ENCODE assay signal across 20 cellular contexts in genomic region chr16:81545470-81546175, GRCh38.
A peak's percentile ranks its signal among the peaks of the same experiment; 100 is the strongest.
DNase-seq lines count a peak whose midpoint lies in the region; ATAC-seq and TF ChIP-seq lines count a peak whose summit lies in the region.
"Had no signal": no experiment of that assay in that cellular context is flagged by ENCODE, and none has a peak within 500 bp of the region (broad histone marks: within the 10 kb centered on the region; RNA-seq: fewer than 3 reads in every experiment).

No MANE protein-coding gene starts in this region.

- no peak overlapping the region for H2BK12ac ChIP-seq in neuronal stem cell (ENCODE audit: low read length)

- WGBS in neuronal stem cell (ENCODE audit: extremely low coverage in 2 of 2, insufficient read length in 2 of 2, insufficient replicate concordance in 1 of 2), 2 donors: no CpG with 5 or more reads among the region's 24 CpGs

- no peak overlapping the region for H3K23ac ChIP-seq in neuronal stem cell (ENCODE audit: low read depth, low read length, poor library complexity)

- peaks cover 34% of the 10 kb centered on the region for H3K4me1 Mint-ChIP-seq in activated CD8-positive, alpha-beta T cell treated with anti-CD3 and anti-CD28 coated beads for 36 hours (ENCODE audit: low read depth)
- peaks cover 41% of the 10 kb centered on the region for H3K4me1 Mint-ChIP-seq in activated CD8-positive, alpha-beta T cell treated with anti-CD3 and anti-CD28 coated beads, Interleukin-2, amount 10 ng/mL, durations not matched to agents 7 days and 5 days (ENCODE audit: low read depth)
- peaks cover 59 to 66% of the 10 kb centered on the region in 2 donors for H3K4me1 Mint-ChIP-seq in effector memory CD8-positive, alpha-beta T cell (ENCODE audit: low read depth in 2 of 2)

- H3K27me3 ChIP-seq in H7 (ENCODE audit: control insufficient read depth, insufficient read depth, low read length) (no peaks in the 10 kb centered on the region), neuronal stem cell (ENCODE audit: control insufficient read depth in 3 of 3, insufficient read depth in 3 of 3, low read depth in 1 of 3, low read length in 3 of 3) (no peaks in the 10 kb centered on the region)
- H3K27me3 ChIP-seq: BE2C, gastrocnemius medialis, MG63, SJCRH30 had no signal

- H3K9ac ChIP-seq in neuronal stem cell (ENCODE audit: low read depth, low read length, poor library complexity): no peak overlapping the region

- peak overlapping the region; percentile 8 for H2BK5ac ChIP-seq in neuronal stem cell (ENCODE audit: low read length)

- H3K79me1 ChIP-seq in neuronal stem cell (ENCODE audit: low read depth, low read length): peaks cover 12% of the 10 kb centered on the region

- no peak for ATAC-seq in activated CD8-positive, alpha-beta T cell treated with anti-CD3 and anti-CD28 coated beads for 36 hours
- ATAC-seq in activated CD8-positive, alpha-beta T cell treated with anti-CD3 and anti-CD28 coated beads, Interleukin-2, amount 10 ng/mL, durations not matched to agents 7 days and 5 days: no peak
- peak; percentile 83 for ATAC-seq in effector memory CD8-positive, alpha-beta T cell (replicated peaks)
- ATAC-seq: gastrocnemius medialis; naive thymus-derived CD4-positive, alpha-beta T cell; Panc1 had no signal

- H3K27ac ChIP-seq in neuronal stem cell (replicated peaks; ENCODE audit: low read length): no peak overlapping the region
- H3K27ac ChIP-seq: gastrocnemius medialis, SJCRH30, skin epidermis had no signal

- no peak overlapping the region for H4K8ac ChIP-seq in neuronal stem cell (ENCODE audit: low read depth, low read length)

- H3K9me3 ChIP-seq in neuronal stem cell (replicated peaks in 1 of 2; ENCODE audit: control insufficient read depth in 2 of 2, insufficient read depth in 1 of 2, low read depth in 1 of 2, low read length in 2 of 2): no peaks in the 10 kb centered on the region
- H3K9me3 ChIP-seq: BE2C, gastrocnemius medialis, MG63, SJCRH30 had no signal

- no peak overlapping the region for H3K4me2 ChIP-seq in neuronal stem cell (ENCODE audit: insufficient read depth, low read length, poor library complexity, severe bottlenecking)

- H2BK120ac ChIP-seq in neuronal stem cell (ENCODE audit: low read depth, low read length): no peak overlapping the region

- POLR2A ChIA-PET in activated CD8-positive, alpha-beta T cell treated with anti-CD3 and anti-CD28 coated beads for 36 hours (lab: Charles Lee): no interaction called here
- POLR2A ChIA-PET in activated CD8-positive, alpha-beta T cell treated with anti-CD3 and anti-CD28 coated beads, Interleukin-2, amount 10 ng/mL, durations not matched to agents 7 days and 5 days (lab: Charles Lee): no interaction called here

- peaks cover 14 to 17% of the 10 kb centered on the region in 2 donors for H3K4me1 ChIP-seq in neuronal stem cell (ENCODE audit: control insufficient read depth in 2 of 2, insufficient read depth in 1 of 2, low read depth in 1 of 2, low read length in 2 of 2)
- H3K4me1 ChIP-seq: BE2C, gastrocnemius medialis, SJCRH30 had no signal

- H3K36me3 Mint-ChIP-seq in activated CD8-positive, alpha-beta T cell treated with anti-CD3 and anti-CD28 coated beads for 36 hours (ENCODE audit: low read depth): no peaks in the 10 kb centered on the region
- peaks cover 3% of the 10 kb centered on the region for H3K36me3 Mint-ChIP-seq in activated CD8-positive, alpha-beta T cell treated with anti-CD3 and anti-CD28 coated beads, Interleukin-2, amount 10 ng/mL, durations not matched to agents 7 days and 5 days (ENCODE audit: low read depth)
- H3K36me3 Mint-ChIP-seq in effector memory CD8-positive, alpha-beta T cell (ENCODE audit: insufficient read depth): peaks cover 7% of the 10 kb centered on the region

- no peaks in the 10 kb centered on the region for H3K9me3 Mint-ChIP-seq in activated CD8-positive, alpha-beta T cell treated with anti-CD3 and anti-CD28 coated beads for 36 hours
- no peaks in the 10 kb centered on the region for H3K9me3 Mint-ChIP-seq in activated CD8-positive, alpha-beta T cell treated with anti-CD3 and anti-CD28 coated beads, Interleukin-2, amount 10 ng/mL, durations not matched to agents 7 days and 5 days (ENCODE audit: insufficient read depth)
- no peaks in the 10 kb centered on the region for H3K9me3 Mint-ChIP-seq in effector memory CD8-positive, alpha-beta T cell
- H3K9me3 Mint-ChIP-seq: naive thymus-derived CD4-positive, alpha-beta T cell had no signal

- no peak overlapping the region for H3K4ac ChIP-seq in neuronal stem cell (ENCODE audit: low read length)

- H3K18ac ChIP-seq in neuronal stem cell (ENCODE audit: low read length): no peak overlapping the region

- H4K91ac ChIP-seq in neuronal stem cell (ENCODE audit: low read depth, low read length, poor library complexity): no peak overlapping the region

- no peak for TF ChIP-seq CTCF in activated CD8-positive, alpha-beta T cell treated with anti-CD3 and anti-CD28 coated beads for 36 hours (IDR thresholded peaks at IDR 0.05)

- H2AK5ac ChIP-seq in neuronal stem cell (ENCODE audit: low read depth, low read length): no peak overlapping the region

- no peak overlapping the region for H3K4me3 Mint-ChIP-seq in activated CD8-positive, alpha-beta T cell treated with anti-CD3 and anti-CD28 coated beads for 36 hours
- H3K4me3 Mint-ChIP-seq in activated CD8-positive, alpha-beta T cell treated with anti-CD3 and anti-CD28 coated beads, Interleukin-2, amount 10 ng/mL, durations not matched to agents 7 days and 5 days: no peak overlapping the region
- H3K4me3 Mint-ChIP-seq in effector memory CD8-positive, alpha-beta T cell: peak overlapping the region; percentile 46 to 67

- no peak overlapping the region for H2AFZ ChIP-seq in neuronal stem cell (ENCODE audit: low read length)

- no peaks in the 10 kb centered on the region for H3K27me3 Mint-ChIP-seq in activated CD8-positive, alpha-beta T cell treated with anti-CD3 and anti-CD28 coated beads for 36 hours
- no peaks in the 10 kb centered on the region for H3K27me3 Mint-ChIP-seq in activated CD8-positive, alpha-beta T cell treated with anti-CD3 and anti-CD28 coated beads, Interleukin-2, amount 10 ng/mL, durations not matched to agents 7 days and 5 days (ENCODE audit: low read depth)
- H3K27me3 Mint-ChIP-seq in effector memory CD8-positive, alpha-beta T cell: no peaks in the 10 kb centered on the region
- H3K27me3 Mint-ChIP-seq: naive thymus-derived CD4-positive, alpha-beta T cell; progenitor cell of endocrine pancreas had no signal

- no peaks in the 10 kb centered on the region; the same call in 1 of the 2 replicates for H3K36me3 ChIP-seq in H7 (replicated peaks; ENCODE audit: control insufficient read depth, insufficient read depth, low read length)
- peaks cover 0 to 1% of the 10 kb centered on the region in 2 donors for H3K36me3 ChIP-seq in neuronal stem cell (replicated peaks in 1 of 2; ENCODE audit: control insufficient read depth in 2 of 2, insufficient read depth in 2 of 2, low read length in 2 of 2)
- H3K36me3 ChIP-seq: BE2C, gastrocnemius medialis, MG63, SJCRH30 had no signal

- H3K4me3 ChIP-seq in H7 (ENCODE audit: insufficient read depth, low read depth, low read length): no peak overlapping the region
- no peak overlapping the region for H3K4me3 ChIP-seq in neuronal stem cell (ENCODE audit: low read length in 2 of 2)
- H3K4me3 ChIP-seq: gastrocnemius medialis, MG63, SJCRH30, skin epidermis had no signal

- CTCF ChIA-PET in activated CD8-positive, alpha-beta T cell treated with anti-CD3 and anti-CD28 coated beads for 36 hours (lab: Charles Lee): no interaction called here
- CTCF ChIA-PET in activated CD8-positive, alpha-beta T cell treated with anti-CD3 and anti-CD28 coated beads, Interleukin-2, amount 10 ng/mL, durations not matched to agents 7 days and 5 days (lab: Charles Lee): interaction anchor here (0.6 to 1.1 kb wide), 2 partner anchors 19 to 121 kb away, joined by 3 to 4 read pairs; no protein-coding TSS in a partner anchor

- H3K27ac Mint-ChIP-seq in activated CD8-positive, alpha-beta T cell treated with anti-CD3 and anti-CD28 coated beads for 36 hours: no peak overlapping the region
- no peak overlapping the region for H3K27ac Mint-ChIP-seq in activated CD8-positive, alpha-beta T cell treated with anti-CD3 and anti-CD28 coated beads, Interleukin-2, amount 10 ng/mL, durations not matched to agents 7 days and 5 days
- H3K27ac Mint-ChIP-seq in effector memory CD8-positive, alpha-beta T cell: peak overlapping the region; percentile 81 to 87
- H3K27ac Mint-ChIP-seq: progenitor cell of endocrine pancreas had no signal

- DNase-seq in activated CD8-positive, alpha-beta T cell treated with anti-CD3 and anti-CD28 coated beads for 36 hours: peak; percentile 28
- DNase-seq in activated CD8-positive, alpha-beta T cell treated with anti-CD3 and anti-CD28 coated beads, Interleukin-2, amount 10 ng/mL, durations not matched to agents 7 days and 5 days: no peak
- DNase-seq in H7 (peak; percentile 42), neuronal stem cell (ENCODE audit: low spot score) (no peak), CD1c-positive myeloid dendritic cell (ENCODE audit: extremely low spot score) (no peak), D341Med (ENCODE audit: low spot score) (no peak), HuH-7.5 (ENCODE audit: low spot score) (no peak)
- peak in 2 of 3 experiments; percentile 28 to 33 for DNase-seq in effector memory CD8-positive, alpha-beta T cell
- DNase-seq: BE2C; DMS153; gastrocnemius medialis; GDM1; naive thymus-derived CD4-positive, alpha-beta T cell; NCI-H146; NCI-H774; SJCRH30 had no signal

- H3K14ac ChIP-seq in neuronal stem cell (ENCODE audit: low read length): no peak overlapping the region

- intact Hi-C loops in activated CD8-positive, alpha-beta T cell treated with anti-CD3 and anti-CD28 coated beads for 36 hours (cut with micrococcal nuclease): no loop called here

- no peak overlapping the region for H2BK15ac ChIP-seq in neuronal stem cell (ENCODE audit: low read length)

Comparison
In these comparisons a context has a peak if more than half of its experiments do, and no peak if none do; other contexts are left out.
1. DNase-seq: peak in activated CD8-positive, alpha-beta T cell treated with anti-CD3 and anti-CD28 coated beads for 36 hours (single experiment), H7 (single experiment) and effector memory CD8-positive, alpha-beta T cell (2 of 3); none in activated CD8-positive, alpha-beta T cell treated with anti-CD3 and anti-CD28 coated beads, Interleukin-2, amount 10 ng/mL, durations not matched to agents 7 days and 5 days (single experiment), neuronal stem cell (single experiment), CD1c-positive myeloid dendritic cell (single experiment), D341Med (single experiment) and HuH-7.5 (single experiment).
2. H3K27ac Mint-ChIP-seq: peak in effector memory CD8-positive, alpha-beta T cell (2 of 2); none in activated CD8-positive, alpha-beta T cell treated with anti-CD3 and anti-CD28 coated beads for 36 hours (single experiment) and activated CD8-positive, alpha-beta T cell treated with anti-CD3 and anti-CD28 coated beads, Interleukin-2, amount 10 ng/mL, durations not matched to agents 7 days and 5 days (single experiment).
3. H3K4me3 Mint-ChIP-seq: peak in effector memory CD8-positive, alpha-beta T cell (2 of 2); none in activated CD8-positive, alpha-beta T cell treated with anti-CD3 and anti-CD28 coated beads for 36 hours (single experiment) and activated CD8-positive, alpha-beta T cell treated with anti-CD3 and anti-CD28 coated beads, Interleukin-2, amount 10 ng/mL, durations not matched to agents 7 days and 5 days (single experiment).